ENCODE assay signal across 1 cellular context in genomic region chr9:104093647-104094533, GRCh38.
TF ChIP-seq lines count a peak whose summit lies in the region.

TSS of gene SMC2 (plus strand) at chr9:104094309. CDS start at chr9:104095385, 1,076 bp downstream.

TF ChIP-seq in HepG2, 621 proteins besides CTCF, POLR2A, EP300 and RAD21 (continued from another document and continues in another):
- no peak for TF ChIP-seq ZBTB39 (CRISPR knock-in tag; IDR thresholded peaks at IDR 0.05)
- 0 out of 2 replicates have a peak, but pooled peaks have one; percentile 29 for TF ChIP-seq ZNF766 (CRISPR knock-in tag; IDR thresholded peaks at IDR 0.05; ENCODE audit: borderline replicate concordance)
- TF ChIP-seq HMGXB4 (CRISPR knock-in tag; IDR thresholded peaks at IDR 0.05; ENCODE audit: borderline replicate concordance in 1 of 2, low read depth in 1 of 2) = peak; percentile 73 to 80; a peak in 2 of 4 replicates
- TF ChIP-seq NR2F2 (IDR thresholded peaks at IDR 0.05; ENCODE audit: borderline replicate concordance, low read depth) = peak; percentile 13; the same call in 1 of the 2 replicates
- TF ChIP-seq, protein P1, sequence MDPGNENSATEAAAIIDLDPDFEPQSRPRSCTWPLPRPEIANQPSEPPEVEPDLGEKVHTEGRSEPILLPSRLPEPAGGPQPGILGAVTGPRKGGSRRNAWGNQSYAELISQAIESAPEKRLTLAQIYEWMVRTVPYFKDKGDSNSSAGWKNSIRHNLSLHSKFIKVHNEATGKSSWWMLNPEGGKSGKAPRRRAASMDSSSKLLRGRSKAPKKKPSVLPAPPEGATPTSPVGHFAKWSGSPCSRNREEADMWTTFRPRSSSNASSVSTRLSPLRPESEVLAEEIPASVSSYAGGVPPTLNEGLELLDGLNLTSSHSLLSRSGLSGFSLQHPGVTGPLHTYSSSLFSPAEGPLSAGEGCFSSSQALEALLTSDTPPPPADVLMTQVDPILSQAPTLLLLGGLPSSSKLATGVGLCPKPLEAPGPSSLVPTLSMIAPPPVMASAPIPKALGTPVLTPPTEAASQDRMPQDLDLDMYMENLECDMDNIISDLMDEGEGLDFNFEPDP (CRISPR knock-in tag; conservative IDR thresholded peaks at IDR 0.05) = 0 out of 2 replicates have a peak, but pooled peaks have one; percentile 26
- TF ChIP-seq ZNF24 (IDR thresholded peaks at IDR 0.05) = no peak
- peak; percentile 62 for TF ChIP-seq HNRNPLL (IDR thresholded peaks at IDR 0.05; ENCODE audit: low read depth, low read length, poor library complexity, severe bottlenecking)
- TF ChIP-seq, protein P2, sequence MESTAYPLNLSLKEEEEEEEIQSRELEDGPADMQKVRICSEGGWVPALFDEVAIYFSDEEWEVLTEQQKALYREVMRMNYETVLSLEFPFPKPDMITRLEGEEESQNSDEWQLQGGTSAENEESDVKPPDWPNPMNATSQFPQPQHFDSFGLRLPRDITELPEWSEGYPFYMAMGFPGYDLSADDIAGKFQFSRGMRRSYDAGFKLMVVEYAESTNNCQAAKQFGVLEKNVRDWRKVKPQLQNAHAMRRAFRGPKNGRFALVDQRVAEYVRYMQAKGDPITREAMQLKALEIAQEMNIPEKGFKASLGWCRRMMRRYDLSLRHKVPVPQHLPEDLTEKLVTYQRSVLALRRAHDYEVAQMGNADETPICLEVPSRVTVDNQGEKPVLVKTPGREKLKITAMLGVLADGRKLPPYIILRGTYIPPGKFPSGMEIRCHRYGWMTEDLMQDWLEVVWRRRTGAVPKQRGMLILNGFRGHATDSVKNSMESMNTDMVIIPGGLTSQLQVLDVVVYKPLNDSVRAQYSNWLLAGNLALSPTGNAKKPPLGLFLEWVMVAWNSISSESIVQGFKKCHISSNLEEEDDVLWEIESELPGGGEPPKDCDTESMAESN (CRISPR knock-in tag; conservative IDR thresholded peaks at IDR 0.05) = peak; percentile 71; the same call in 1 of the 2 replicates
- TF ChIP-seq ZFX (CRISPR knock-in tag; IDR thresholded peaks at IDR 0.05; ENCODE audit: low read depth) = peak; percentile 85
- TF ChIP-seq, protein P3, sequence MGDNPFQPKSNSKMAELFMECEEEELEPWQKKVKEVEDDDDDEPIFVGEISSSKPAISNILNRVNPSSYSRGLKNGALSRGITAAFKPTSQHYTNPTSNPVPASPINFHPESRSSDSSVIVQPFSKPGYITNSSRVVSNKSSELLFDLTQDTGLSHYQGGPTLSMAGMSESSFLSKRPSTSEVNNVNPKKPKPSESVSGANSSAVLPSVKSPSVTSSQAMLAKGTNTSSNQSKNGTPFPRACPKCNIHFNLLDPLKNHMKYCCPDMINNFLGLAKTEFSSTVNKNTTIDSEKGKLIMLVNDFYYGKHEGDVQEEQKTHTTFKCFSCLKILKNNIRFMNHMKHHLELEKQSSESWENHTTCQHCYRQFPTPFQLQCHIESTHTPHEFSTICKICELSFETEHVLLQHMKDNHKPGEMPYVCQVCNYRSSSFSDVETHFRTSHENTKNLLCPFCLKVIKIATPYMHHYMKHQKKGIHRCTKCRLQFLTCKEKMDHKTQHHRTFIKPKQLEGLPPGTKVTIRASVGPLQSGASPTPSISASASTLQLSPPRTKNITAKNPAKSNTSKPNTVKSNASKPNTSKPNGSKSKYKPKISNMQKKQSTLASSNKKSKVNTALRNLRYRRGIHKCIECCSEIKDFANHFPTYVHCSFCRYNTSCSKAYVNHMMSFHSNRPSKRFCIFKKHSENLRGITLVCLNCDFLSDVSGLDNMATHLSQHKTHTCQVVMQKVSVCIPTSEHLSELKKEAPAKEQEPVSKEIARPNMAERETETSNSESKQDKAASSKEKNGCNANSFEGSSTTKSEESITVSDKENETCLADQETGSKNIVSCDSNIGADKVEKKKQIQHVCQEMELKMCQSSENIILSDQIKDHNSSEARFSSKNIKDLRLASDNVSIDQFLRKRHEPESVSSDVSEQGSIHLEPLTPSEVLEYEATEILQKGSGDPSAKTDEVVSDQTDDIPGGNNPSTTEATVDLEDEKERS (CRISPR knock-in tag; IDR thresholded peaks at IDR 0.05) = no peak
- TF ChIP-seq MIER3 (CRISPR knock-in tag; IDR thresholded peaks at IDR 0.05; ENCODE audit: borderline replicate concordance) = peak; percentile 83; the same call in 1 of the 2 replicates
- no peak for TF ChIP-seq ZFP36L1 (CRISPR knock-in tag; IDR thresholded peaks at IDR 0.05)
- TF ChIP-seq FOXO1 (CRISPR knock-in tag; IDR thresholded peaks at IDR 0.05) = no peak
- TF ChIP-seq NFRKB (IDR thresholded peaks at IDR 0.05) = no peak
- TF ChIP-seq, protein P4, sequence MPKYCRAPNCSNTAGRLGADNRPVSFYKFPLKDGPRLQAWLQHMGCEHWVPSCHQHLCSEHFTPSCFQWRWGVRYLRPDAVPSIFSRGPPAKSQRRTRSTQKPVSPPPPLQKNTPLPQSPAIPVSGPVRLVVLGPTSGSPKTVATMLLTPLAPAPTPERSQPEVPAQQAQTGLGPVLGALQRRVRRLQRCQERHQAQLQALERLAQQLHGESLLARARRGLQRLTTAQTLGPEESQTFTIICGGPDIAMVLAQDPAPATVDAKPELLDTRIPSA (CRISPR knock-in tag; IDR thresholded peaks at IDR 0.05; ENCODE audit: borderline replicate concordance) = no peak
- TF ChIP-seq ZNF629 (CRISPR knock-in tag; conservative IDR thresholded peaks at IDR 0.05) = no peak
- no peak for TF ChIP-seq SSRP1 (CRISPR knock-in tag; IDR thresholded peaks at IDR 0.05)
- TF ChIP-seq ZNF557 (CRISPR knock-in tag; IDR thresholded peaks at IDR 0.05) = peak; percentile 64; the same call in 1 of the 2 replicates
- no peak for TF ChIP-seq ZNF207 (IDR thresholded peaks at IDR 0.05; ENCODE audit: borderline replicate concordance)
- TF ChIP-seq HOXD1 (CRISPR knock-in tag; IDR thresholded peaks at IDR 0.05) = peak; percentile 18; the same call in 1 of the 2 replicates
- 0 out of 2 replicates have a peak, but pooled peaks have one; percentile 45 for TF ChIP-seq ZNF776 (CRISPR knock-in tag; IDR thresholded peaks at IDR 0.05)
- TF ChIP-seq ELF4 (CRISPR knock-in tag; IDR thresholded peaks at IDR 0.05; ENCODE audit: borderline replicate concordance) = 0 out of 2 replicates have a peak, but pooled peaks have one; percentile 26
- TF ChIP-seq ZSCAN20 (CRISPR knock-in tag; IDR thresholded peaks at IDR 0.05; ENCODE audit: borderline replicate concordance) = no peak
- peak; percentile 51; the same call in 1 of the 2 replicates for TF ChIP-seq ZKSCAN8 (CRISPR knock-in tag; IDR thresholded peaks at IDR 0.05; ENCODE audit: borderline replicate concordance)
- 0 out of 2 replicates have a peak, but pooled peaks have one; percentile 23 for TF ChIP-seq ZNF563 (CRISPR knock-in tag; IDR thresholded peaks at IDR 0.05)
- no peak for TF ChIP-seq SOX13 (IDR thresholded peaks at IDR 0.05)
- no peak for TF ChIP-seq SOX13 (CRISPR knock-in tag; conservative IDR thresholded peaks at IDR 0.05 in 1 of 2, IDR thresholded peaks at IDR 0.05 in 1 of 2)
- no peak for TF ChIP-seq RNF219 (CRISPR knock-in tag; IDR thresholded peaks at IDR 0.05)
- TF ChIP-seq NBN (conservative IDR thresholded peaks at IDR 0.05) = no peak
- no peak for TF ChIP-seq MATR3 (CRISPR knock-in tag; IDR thresholded peaks at IDR 0.05)
- no peak for TF ChIP-seq AHR (CRISPR knock-in tag; IDR thresholded peaks at IDR 0.05)
- peak; percentile 71; the same call in 1 of the 2 replicates for TF ChIP-seq HOXA5 (CRISPR knock-in tag; IDR thresholded peaks at IDR 0.05)
- no peak for TF ChIP-seq ZNF33A (CRISPR knock-in tag; IDR thresholded peaks at IDR 0.05; ENCODE audit: borderline replicate concordance)
- no peak for TF ChIP-seq MIER2 (CRISPR knock-in tag; IDR thresholded peaks at IDR 0.05)
- 0 out of 2 replicates have a peak, but pooled peaks have one; percentile 56 for TF ChIP-seq ZNF234 (CRISPR knock-in tag; conservative IDR thresholded peaks at IDR 0.05)
- TF ChIP-seq ZNF567 (CRISPR knock-in tag; IDR thresholded peaks at IDR 0.05; ENCODE audit: borderline replicate concordance) = no peak
- TF ChIP-seq, protein P5, sequence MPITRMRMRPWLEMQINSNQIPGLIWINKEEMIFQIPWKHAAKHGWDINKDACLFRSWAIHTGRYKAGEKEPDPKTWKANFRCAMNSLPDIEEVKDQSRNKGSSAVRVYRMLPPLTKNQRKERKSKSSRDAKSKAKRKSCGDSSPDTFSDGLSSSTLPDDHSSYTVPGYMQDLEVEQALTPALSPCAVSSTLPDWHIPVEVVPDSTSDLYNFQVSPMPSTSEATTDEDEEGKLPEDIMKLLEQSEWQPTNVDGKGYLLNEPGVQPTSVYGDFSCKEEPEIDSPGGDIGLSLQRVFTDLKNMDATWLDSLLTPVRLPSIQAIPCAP (CRISPR knock-in tag; IDR thresholded peaks at IDR 0.05; ENCODE audit: low read depth) = no peak
- TF ChIP-seq ZNF256 (CRISPR knock-in tag; conservative IDR thresholded peaks at IDR 0.05) = no peak
- TF ChIP-seq ZBTB42 (CRISPR knock-in tag; IDR thresholded peaks at IDR 0.05) = no peak
- peak; percentile 44; the same call in 1 of the 2 replicates for TF ChIP-seq HDAC2 (CRISPR knock-in tag; IDR thresholded peaks at IDR 0.05)
- peak; percentile 81 for TF ChIP-seq ZNF574 (CRISPR knock-in tag; IDR thresholded peaks at IDR 0.05)
- TF ChIP-seq, protein P6, sequence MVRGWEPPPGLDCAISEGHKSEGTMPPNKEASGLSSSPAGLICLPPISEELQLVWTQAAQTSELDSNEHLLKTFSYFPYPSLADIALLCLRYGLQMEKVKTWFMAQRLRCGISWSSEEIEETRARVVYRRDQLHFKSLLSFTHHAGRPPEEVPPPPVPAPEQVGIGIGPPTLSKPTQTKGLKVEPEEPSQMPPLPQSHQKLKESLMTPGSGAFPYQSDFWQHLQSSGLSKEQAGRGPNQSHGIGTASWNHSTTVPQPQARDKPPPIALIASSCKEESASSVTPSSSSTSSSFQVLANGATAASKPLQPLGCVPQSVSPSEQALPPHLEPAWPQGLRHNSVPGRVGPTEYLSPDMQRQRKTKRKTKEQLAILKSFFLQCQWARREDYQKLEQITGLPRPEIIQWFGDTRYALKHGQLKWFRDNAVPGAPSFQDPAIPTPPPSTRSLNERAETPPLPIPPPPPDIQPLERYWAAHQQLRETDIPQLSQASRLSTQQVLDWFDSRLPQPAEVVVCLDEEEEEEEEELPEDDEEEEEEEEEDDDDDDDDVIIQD (CRISPR knock-in tag; IDR thresholded peaks at IDR 0.05; ENCODE audit: low read depth) = peak; percentile 51; the same call in 1 of the 2 replicates
- peak; percentile 51; the same call in 1 of the 2 replicates for TF ChIP-seq SP2 (CRISPR knock-in tag; IDR thresholded peaks at IDR 0.05)
